In genomic region chrX:74510401-74510800, GRCh38 we compare ENCODE assay signal across 17 cellular contexts.
DNase-seq lines count a peak whose midpoint lies in the region; ATAC-seq and TF ChIP-seq lines count a peak whose summit lies in the region.
"Had no signal": no experiment of that assay in that cellular context is flagged by ENCODE, and none has a peak within 500 bp of the region (broad histone marks: within the 10 kb centered on the region; RNA-seq: fewer than 3 reads in every experiment).

No MANE protein-coding gene starts in this region.

- CTCF ChIA-PET in SK-N-SH (lab: Yijun Ruan, JAX): no interaction called here

- H3K79me2 ChIP-seq in SK-N-SH (ENCODE audit: insufficient read depth): no peaks in the 10 kb centered on the region

- H3F3A ChIP-seq in SK-N-SH (replicated peaks; ENCODE audit: insufficient read depth): no peaks in the 10 kb centered on the region

- H3K27ac ChIP-seq in esophagus muscularis mucosa (replicated peaks in 1 of 4): no peak overlapping the region
- H3K27ac ChIP-seq in SK-N-SH (ENCODE audit: low read depth in 2 of 2, low read length in 1 of 2): no peak overlapping the region

- no peak for TF ChIP-seq EP300 in esophagus muscularis mucosa (IDR thresholded peaks at IDR 0.05)
- TF ChIP-seq EP300 in SK-N-SH (IDR thresholded peaks at IDR 0.05; ENCODE audit: borderline replicate concordance in 1 of 2, low read depth in 1 of 2, low read length in 1 of 2): no peak

- no peaks in the 10 kb centered on the region for H3K36me3 ChIP-seq in esophagus muscularis mucosa
- H3K36me3 ChIP-seq in SK-N-SH (replicated peaks in 1 of 2; ENCODE audit: control insufficient read depth in 1 of 2, insufficient read depth in 2 of 2, low read length in 1 of 2): no peaks in the 10 kb centered on the region

- H3K9me3 ChIP-seq in esophagus muscularis mucosa: no peaks in the 10 kb centered on the region
- no peaks in the 10 kb centered on the region for H3K9me3 ChIP-seq in SK-N-SH

- H3K27me3 ChIP-seq in esophagus muscularis mucosa: no peaks in the 10 kb centered on the region
- no peaks in the 10 kb centered on the region for H3K27me3 ChIP-seq in SK-N-SH (ENCODE audit: insufficient read depth)

- POLR2A ChIA-PET in SK-N-SH (lab: Yijun Ruan, JAX): no interaction called here

- intact Hi-C loops in esophagus muscularis mucosa (cut with DNase I): no loop called here

- ATAC-seq in GM18520 (IDR thresholded peaks at IDR 0.05; ENCODE audit: unreplicated experiment) (peak; percentile 54), GM21515 (IDR thresholded peaks at IDR 0.05; ENCODE audit: unreplicated experiment) (peak; percentile 57), HG02938 (IDR thresholded peaks at IDR 0.05; ENCODE audit: unreplicated experiment) (peak; percentile 61), HG03521 (IDR thresholded peaks at IDR 0.05; ENCODE audit: unreplicated experiment) (peak; percentile 48)
- ATAC-seq: right cardiac atrium had no signal

- H3K4me1 ChIP-seq in esophagus muscularis mucosa (peaks cover 0 to 6% (median 5%) of the 10 kb centered on the region in 4 donors), SK-N-SH (ENCODE audit: control insufficient read depth in 1 of 2, insufficient read depth in 2 of 2, low read depth in 1 of 2, low read length in 1 of 2) (no peaks in the 10 kb centered on the region; a peak in 1 of 4 replicates)

- no peak for TF ChIP-seq POLR2A in esophagus muscularis mucosa (IDR thresholded peaks at IDR 0.05; ENCODE audit: low read depth)

- DNase-seq in esophagus muscularis mucosa (ENCODE audit: extremely low spot score) (no peak), activated gamma-delta T cell treated with Interleukin-2 at 50 U/mL for 16 hours (no peak), SK-N-SH (no peak), NCI-H2196 (lab: John Stamatoyannopoulos, UW; ENCODE audit: unreplicated experiment) (no peak)
- DNase-seq: activated CD4-positive, CD25-positive, alpha-beta regulatory T cell treated with anti-CD3 and anti-CD28 coated beads, Interleukin-2, amount 50 U/mL, for 72 hours; activated T-cell treated with anti-CD3 and anti-CD28 coated beads, Interleukin-2, amount 50 U/mL, for 72 hours; amygdala; immature natural killer cell; mesenchymal stem cell; NCI-H187 treated with DMSO at 0.1 percent for 48 hours; right cardiac atrium; stimulated activated CD4-positive, alpha-beta T cell treated with anti-CD3 and anti-CD28 coated beads, Interleukin-2, amount 100 ng/mL, for 24 hours; T-helper 1 cell had no signal

- H3K9me2 ChIP-seq in SK-N-SH: no peaks in the 10 kb centered on the region

- no peak overlapping the region for H3K4me3 ChIP-seq in esophagus muscularis mucosa
- no peak overlapping the region for H3K4me3 ChIP-seq in SK-N-SH (ENCODE audit: low read depth in 2 of 2, low read length in 1 of 2)

- no peaks in the 10 kb centered on the region for H4K20me1 ChIP-seq in SK-N-SH (ENCODE audit: insufficient read depth)

- TF ChIP-seq RAD21 in SK-N-SH (IDR thresholded peaks at IDR 0.05; ENCODE audit: low read length): no peak

- no peak for TF ChIP-seq CTCF in esophagus muscularis mucosa (IDR thresholded peaks at IDR 0.05)
- no peak for TF ChIP-seq CTCF in SK-N-SH (IDR thresholded peaks at IDR 0.05)

- no peak overlapping the region for H3K9ac ChIP-seq in SK-N-SH

- no peak overlapping the region for H3K4me2 ChIP-seq in SK-N-SH

- no peak overlapping the region for H2AFZ ChIP-seq in SK-N-SH (ENCODE audit: low read depth)

TF ChIP-seq in SK-N-SH, 30 proteins besides CTCF, POLR2A, EP300 and RAD21:
- TF ChIP-seq NFIC (IDR thresholded peaks at IDR 0.05; ENCODE audit: borderline replicate concordance): no peak
- no peak for TF ChIP-seq REST (IDR thresholded peaks at IDR 0.05; ENCODE audit: low read depth, low read length)
- no peak for TF ChIP-seq JUND (IDR thresholded peaks at IDR 0.05)
- TF ChIP-seq IRF3 (IDR thresholded peaks at IDR 0.05; ENCODE audit: low read depth, low read length): no peak
- TF ChIP-seq RFX5 (IDR thresholded peaks at IDR 0.05; ENCODE audit: low read length): no peak
- TF ChIP-seq FOSL2 (IDR thresholded peaks at IDR 0.05; ENCODE audit: borderline replicate concordance, low read depth): no peak
- no peak for TF ChIP-seq FOXJ3 (CRISPR knock-in tag; IDR thresholded peaks at IDR 0.05)
- TF ChIP-seq MXI1 (IDR thresholded peaks at IDR 0.05; ENCODE audit: low read depth, low read length): no peak
- no peak for TF ChIP-seq USF1 (IDR thresholded peaks at IDR 0.05; ENCODE audit: borderline replicate concordance, low read depth)
- TF ChIP-seq POLR2AphosphoS5 (IDR thresholded peaks at IDR 0.05; ENCODE audit: low read depth, low read length): no peak
- no peak for TF ChIP-seq TCF12 (IDR thresholded peaks at IDR 0.05)
- no peak for TF ChIP-seq SMC3 (IDR thresholded peaks at IDR 0.05; ENCODE audit: low read depth, low read length)
TF ChIP-seq in SK-N-SH: peak in this region for 0.
